Comparison of ENCODE assay signal across 21 cellular contexts in the genomic region with DNA sequence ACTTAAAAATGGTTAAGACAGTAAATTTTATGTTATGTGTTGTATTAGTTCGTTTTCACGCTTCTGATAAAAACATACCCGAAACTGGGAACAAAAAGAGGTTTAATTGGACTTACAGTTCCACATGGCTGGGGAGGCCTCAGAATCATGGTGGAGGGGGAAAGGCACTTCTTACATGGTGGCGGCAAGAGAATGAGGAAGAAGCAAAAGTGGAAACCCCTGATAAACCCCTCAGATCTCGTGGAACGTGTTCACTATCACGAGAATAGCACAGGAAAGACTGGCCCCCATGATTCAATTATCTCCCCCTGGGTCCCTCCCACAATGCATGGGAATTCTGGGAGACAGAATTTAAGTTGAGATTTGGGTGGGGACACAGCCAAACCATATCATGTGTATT. TPM values are rescaled to one million over a fixed set of nuclear protein-coding genes. Genes with fewer than 3 reads are reported as not detected.
"Had no signal": no experiment of that assay in that cellular context is flagged by ENCODE, and none has a peak within 500 bp of the region (broad histone marks: within the 10 kb centered on the region; RNA-seq: fewer than 3 reads in every experiment).

No MANE protein-coding gene starts in this region.

RNA-seq across cellular contexts. Expression of a gene that starts 18.3 kb away (rescaled TPM):
- total RNA-seq: activated naive CD4-positive, alpha-beta T cell treated with anti-CD3 and anti-CD28 coated beads for 36 hours; activated naive CD4-positive, alpha-beta T cell treated with anti-CD3 and anti-CD28 coated beads, Interleukin-2, amount 50 U/mL, for 72 hours; activated naive CD8-positive, alpha-beta T cell treated with anti-CD3 and anti-CD28 coated beads for 36 hours; activated naive CD8-positive, alpha-beta T cell treated with anti-CD3 and anti-CD28 coated beads, Interleukin-2, amount 10 ng/mL, durations not matched to agents 7 days and 5 days; activated T-cell treated with anti-CD3 and anti-CD28 coated beads, Interleukin-2, amount 50 U/mL, for 4 hours; activated T-cell treated with anti-CD3 and anti-CD28 coated beads, Interleukin-2, amount 50 U/mL, for 72 hours; activated T-helper 1 cell treated with anti-CD3 and anti-CD28 coated beads, Interleukin-12 subunit alpha, Interleukin-12 subunit beta, Interleukin-2, Interleukin-4 antibody, amounts not matched to agents 30 ng/mL and 10 ng/mL and 1 ng/mL, durations not matched to agents 14 hours and 24 hours and 36 hours; activated T-helper 17 cell treated with anti-CD3 and anti-CD28 coated beads, Interleukin-2, amount 50 U/mL, for 72 hours; activated T-helper 2 cell treated with anti-CD3 and anti-CD28 coated beads, Interferon-gamma antibody, Interleukin-2, Interleukin-4, amounts not matched to agents 10 μg/mL and 5 μg/mL and 100 μg/mL, durations not matched to agents 14 hours and 24 hours and 36 hours; adrenal gland; aorta; ascending aorta; astrocyte; body of pancreas; breast epithelium; bronchial epithelial cell; cardiac muscle cell; cardiac septum; cerebellum; chondrocyte had no signal
- polyA plus RNA-seq: adipose tissue, aorta had no signal

RNA-seq across cellular contexts. Expression of a gene that starts 25.7 kb away (rescaled TPM):
- total RNA-seq: activated naive CD4-positive, alpha-beta T cell treated with anti-CD3 and anti-CD28 coated beads for 36 hours; activated naive CD4-positive, alpha-beta T cell treated with anti-CD3 and anti-CD28 coated beads, Interleukin-2, amount 50 U/mL, for 72 hours; activated naive CD8-positive, alpha-beta T cell treated with anti-CD3 and anti-CD28 coated beads for 36 hours; activated naive CD8-positive, alpha-beta T cell treated with anti-CD3 and anti-CD28 coated beads, Interleukin-2, amount 10 ng/mL, durations not matched to agents 7 days and 5 days; activated T-cell treated with anti-CD3 and anti-CD28 coated beads, Interleukin-2, amount 50 U/mL, for 4 hours; activated T-cell treated with anti-CD3 and anti-CD28 coated beads, Interleukin-2, amount 50 U/mL, for 72 hours; activated T-helper 1 cell treated with anti-CD3 and anti-CD28 coated beads, Interleukin-12 subunit alpha, Interleukin-12 subunit beta, Interleukin-2, Interleukin-4 antibody, amounts not matched to agents 30 ng/mL and 10 ng/mL and 1 ng/mL, durations not matched to agents 14 hours and 24 hours and 36 hours; activated T-helper 17 cell treated with anti-CD3 and anti-CD28 coated beads, Interleukin-2, amount 50 U/mL, for 72 hours; activated T-helper 2 cell treated with anti-CD3 and anti-CD28 coated beads, Interferon-gamma antibody, Interleukin-2, Interleukin-4, amounts not matched to agents 10 μg/mL and 5 μg/mL and 100 μg/mL, durations not matched to agents 14 hours and 24 hours and 36 hours; adrenal gland; aorta; ascending aorta; astrocyte; body of pancreas; breast epithelium; bronchial epithelial cell; cardiac muscle cell; cardiac septum; cerebellum; chondrocyte had no signal
- polyA plus RNA-seq: adipose tissue, adrenal gland, aorta had no signal

RNA-seq across cellular contexts. Expression of a gene that starts 39.6 kb away (rescaled TPM):
- total RNA-seq: activated naive CD4-positive, alpha-beta T cell treated with anti-CD3 and anti-CD28 coated beads for 36 hours; activated naive CD4-positive, alpha-beta T cell treated with anti-CD3 and anti-CD28 coated beads, Interleukin-2, amount 50 U/mL, for 72 hours; activated naive CD8-positive, alpha-beta T cell treated with anti-CD3 and anti-CD28 coated beads for 36 hours; activated naive CD8-positive, alpha-beta T cell treated with anti-CD3 and anti-CD28 coated beads, Interleukin-2, amount 10 ng/mL, durations not matched to agents 7 days and 5 days; activated T-cell treated with anti-CD3 and anti-CD28 coated beads, Interleukin-2, amount 50 U/mL, for 4 hours; activated T-cell treated with anti-CD3 and anti-CD28 coated beads, Interleukin-2, amount 50 U/mL, for 72 hours; activated T-helper 1 cell treated with anti-CD3 and anti-CD28 coated beads, Interleukin-12 subunit alpha, Interleukin-12 subunit beta, Interleukin-2, Interleukin-4 antibody, amounts not matched to agents 30 ng/mL and 10 ng/mL and 1 ng/mL, durations not matched to agents 14 hours and 24 hours and 36 hours; activated T-helper 17 cell treated with anti-CD3 and anti-CD28 coated beads, Interleukin-2, amount 50 U/mL, for 72 hours; activated T-helper 2 cell treated with anti-CD3 and anti-CD28 coated beads, Interferon-gamma antibody, Interleukin-2, Interleukin-4, amounts not matched to agents 10 μg/mL and 5 μg/mL and 100 μg/mL, durations not matched to agents 14 hours and 24 hours and 36 hours; adrenal gland; aorta; ascending aorta; astrocyte; body of pancreas; breast epithelium; bronchial epithelial cell; cardiac muscle cell; cardiac septum; cerebellum; chondrocyte had no signal
- polyA plus RNA-seq: adipose tissue, adrenal gland, aorta, cardiac muscle cell had no signal
